ENCODE assay signal across 9 cellular contexts in the genomic region with DNA sequence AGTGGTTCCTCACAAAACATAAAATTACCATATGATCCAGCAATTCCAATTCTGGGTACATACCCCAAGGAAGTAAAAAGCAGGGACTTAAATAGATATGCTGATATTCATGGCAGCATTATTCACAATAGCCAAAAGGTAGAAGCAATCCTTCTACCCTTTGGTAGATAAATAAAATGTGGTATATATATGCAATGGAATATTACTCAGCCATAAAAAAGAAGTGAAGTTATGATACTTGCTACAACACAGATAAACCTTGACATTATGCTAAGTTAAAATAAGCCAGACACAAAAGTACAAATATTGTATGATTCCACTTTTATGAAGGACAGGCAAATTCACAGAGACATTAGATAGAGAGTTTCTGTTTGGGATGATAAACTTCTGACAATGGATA.
"Had no signal": no experiment of that assay in that cellular context is flagged by ENCODE, and none has a peak within 500 bp of the region (broad histone marks: within the 10 kb centered on the region; RNA-seq: fewer than 3 reads in every experiment).

No MANE protein-coding gene starts in this region.

- DNase-seq: H9, HCEC 1CT, HFFc6, KG1 had no signal

- H3K4me3 ChIP-seq: GM23338 had no signal

- H3K4me2 ChIP-seq: GM23338 had no signal

- H3K27ac ChIP-seq: HL-60 had no signal

- H3K4me3 Mint-ChIP-seq: GM23338, H9, HFFc6, IgD-negative memory B cell had no signal

- FAIRE-seq: H1, HepG2 had no signal

- H3K27me3 Mint-ChIP-seq: IgD-negative memory B cell had no signal

- H3K27ac Mint-ChIP-seq: GM23338, H9, HFFc6, IgD-negative memory B cell had no signal

- H2AFZ ChIP-seq: GM23338 had no signal

- H3K9me3 Mint-ChIP-seq: GM23338, H9, HFFc6, IgD-negative memory B cell had no signal

- ATAC-seq: GM23338, HepG2 had no signal
